ENCODE assay signal across 8 cellular contexts in the genomic region with DNA sequence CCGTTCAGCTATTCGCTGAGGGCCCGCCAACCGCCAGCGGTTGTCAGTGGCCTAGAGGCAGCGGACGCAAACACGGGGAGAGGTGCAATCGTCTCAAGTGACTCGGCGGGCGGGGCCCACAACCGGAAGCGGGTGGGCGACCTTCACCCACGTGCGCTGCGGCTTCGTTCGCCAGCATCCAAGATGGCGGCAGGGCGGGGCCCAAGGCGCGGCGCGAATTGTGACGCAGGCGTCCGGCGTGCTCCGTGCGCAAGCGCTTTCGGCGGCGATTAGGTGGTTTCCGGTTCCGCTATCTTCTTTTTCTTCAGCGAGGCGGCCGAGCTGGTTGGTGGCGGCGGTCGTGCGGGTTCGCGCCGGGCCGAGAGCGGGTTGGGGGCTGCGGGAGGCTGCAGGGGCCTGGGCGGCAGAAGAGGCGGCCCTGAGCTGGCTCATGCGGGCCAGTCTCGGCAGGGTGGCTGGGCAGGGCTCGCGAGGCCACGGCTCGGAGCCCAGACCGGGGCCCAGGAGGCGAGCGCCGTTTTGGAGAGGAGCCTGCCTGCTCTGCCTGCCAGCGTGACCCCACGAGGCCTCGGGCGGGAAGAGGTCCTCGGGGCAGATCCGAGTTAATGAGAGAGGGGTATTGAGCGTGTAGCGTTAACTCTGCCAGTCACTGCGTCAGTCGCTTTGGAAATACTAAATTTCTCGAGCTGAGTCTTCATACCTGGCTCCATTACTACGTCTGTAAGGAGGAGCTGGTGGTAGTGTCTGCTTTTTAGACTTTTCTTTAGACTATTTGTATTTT. TPM values are rescaled to one million over a fixed set of nuclear protein-coding genes. Genes with fewer than 3 reads are reported as not detected.
A peak's percentile ranks its signal among the peaks of the same experiment; 100 is the strongest.
DNase-seq lines count a peak whose midpoint lies in the region; TF ChIP-seq lines count a peak whose summit lies in the region.

TSS of gene UBA52 (plus strand) at position 294 of the 781 bp plus-strand sequence. CDS start 1,444 bp downstream, outside the sequence.

- DNase-seq in COLO668 (lab: John Stamatoyannopoulos, UW; ENCODE audit: unreplicated experiment) (peak; percentile 98), GM20000 (ENCODE audit: low spot score) (peak; percentile 95), HT1080 (ENCODE audit: low read depth) (peak; percentile 97), NOMO-1 treated with DMSO at 0.1 percent for 48 hours (lab: John Stamatoyannopoulos, UW; ENCODE audit: unreplicated experiment) (peak; percentile 94), mesenchymal stem cell (peak; percentile 97)
- peak; percentile 98 for DNase-seq in activated CD8-positive, alpha-beta memory T cell treated with anti-CD3 and anti-CD28 coated beads for 4 hours (ENCODE audit: low read depth in 2 of 2)
- DNase-seq in effector memory CD4-positive, alpha-beta T cell: peak; percentile 98
- peak; percentile 99 for DNase-seq in stimulated activated CD8-positive, alpha-beta memory T cell treated with anti-CD3 and anti-CD28 coated beads, Interleukin-12 subunit alpha, Interleukin-12 subunit beta, amount 100 ng/mL, for 4 hours (ENCODE audit: low read depth)

- peaks cover 17% of the 10 kb centered on the region for H3K4me1 ChIP-seq in effector memory CD4-positive, alpha-beta T cell (ENCODE audit: control insufficient read depth, insufficient read depth, low read length, poor library complexity, severe bottlenecking)
- peaks cover 11% of the 10 kb centered on the region for H3K4me1 ChIP-seq in mesenchymal stem cell (ENCODE audit: control insufficient read depth, insufficient read depth, low read depth, low read length)

- H3K23ac ChIP-seq in mesenchymal stem cell (ENCODE audit: low read length in 2 of 2): peak within 1 kb of the TSS in 1 of 2 experiments; percentile 85

- peak within 1 kb of the TSS; percentile 86 for H3K4me3 ChIP-seq in effector memory CD4-positive, alpha-beta T cell (ENCODE audit: insufficient read depth, low read depth, low read length, poor library complexity, severe bottlenecking)
- H3K4me3 ChIP-seq in mesenchymal stem cell (ENCODE audit: insufficient read depth in 1 of 2, low read depth in 1 of 2, low read length in 2 of 2): peak within 1 kb of the TSS; percentile 94 to 95

- under 1% methylated on average over 68 of the region's 75 CpGs for WGBS in mesenchymal stem cell

- H3K79me1 ChIP-seq in mesenchymal stem cell (replicated peaks; ENCODE audit: low read length, poor library complexity, severe bottlenecking): peaks cover 28% of the 10 kb centered on the region

- peak within 1 kb of the TSS; percentile 83 for H3K4me2 ChIP-seq in mesenchymal stem cell (ENCODE audit: low read length, poor library complexity, severe bottlenecking)

- H3K4ac ChIP-seq in mesenchymal stem cell (ENCODE audit: low read depth in 1 of 2, low read length in 2 of 2): peak within 1 kb of the TSS; percentile 29 to 98

- H2BK120ac ChIP-seq in mesenchymal stem cell (ENCODE audit: low read depth, low read length): no peak within 1 kb of the TSS

- peak within 1 kb of the TSS; percentile 73 for H4K8ac ChIP-seq in mesenchymal stem cell (ENCODE audit: low read length)

- no peak within 1 kb of the TSS for H2BK15ac ChIP-seq in mesenchymal stem cell (ENCODE audit: low read depth, poor library complexity, severe bottlenecking)

- no peak within 1 kb of the TSS for H2BK5ac ChIP-seq in mesenchymal stem cell (ENCODE audit: low read depth, low read length, poor library complexity, severe bottlenecking)

- H3K18ac ChIP-seq in mesenchymal stem cell (ENCODE audit: low read depth in 1 of 2, low read length in 2 of 2): peak within 1 kb of the TSS; percentile 50 to 99

- peak within 1 kb of the TSS; percentile 93 for H3K27ac ChIP-seq in effector memory CD4-positive, alpha-beta T cell (ENCODE audit: insufficient read depth, low read length, poor library complexity, severe bottlenecking)
- H3K27ac ChIP-seq in mesenchymal stem cell (ENCODE audit: low read length, poor library complexity, severe bottlenecking): peak within 1 kb of the TSS; percentile 66

- H2AK5ac ChIP-seq in mesenchymal stem cell (ENCODE audit: low read length, severe bottlenecking): peak within 1 kb of the TSS; percentile 83

- H3K27me3 ChIP-seq in effector memory CD4-positive, alpha-beta T cell (replicated peaks; ENCODE audit: control insufficient read depth, insufficient read depth, low read length, poor library complexity, severe bottlenecking): no peaks in the 10 kb centered on the region
- H3K27me3 ChIP-seq in mesenchymal stem cell (ENCODE audit: control insufficient read depth in 1 of 2, insufficient read depth in 1 of 2, low read length in 2 of 2): no peaks in the 10 kb centered on the region

- peak within 1 kb of the TSS; percentile 71 for H4K91ac ChIP-seq in mesenchymal stem cell (ENCODE audit: low read length)

- peak within 1 kb of the TSS in 1 of 2 experiments; percentile 98 for H3K14ac ChIP-seq in mesenchymal stem cell (ENCODE audit: low read length in 2 of 2)

- peak within 1 kb of the TSS; percentile 51 for H2AFZ ChIP-seq in mesenchymal stem cell (ENCODE audit: low read depth, low read length)

- H3K36me3 ChIP-seq in effector memory CD4-positive, alpha-beta T cell (ENCODE audit: control insufficient read depth, insufficient read depth, low read length): peaks cover 57% of the 10 kb centered on the region
- peaks cover 66 to 67% of the 10 kb centered on the region in 2 experiments for H3K36me3 ChIP-seq in mesenchymal stem cell (ENCODE audit: control insufficient read depth in 1 of 2, insufficient read depth in 2 of 2, low read depth in 1 of 2, low read length in 2 of 2)

- no peak for TF ChIP-seq CTCF in GM20000 (IDR thresholded peaks at IDR 0.05; ENCODE audit: extremely low read depth, missing control alignments)

- no peaks in the 10 kb centered on the region for H3K9me3 ChIP-seq in effector memory CD4-positive, alpha-beta T cell (ENCODE audit: control insufficient read depth, low read length)
- H3K9me3 ChIP-seq in mesenchymal stem cell (ENCODE audit: control insufficient read depth, low read length): no peaks in the 10 kb centered on the region

- peak within 1 kb of the TSS in 1 of 2 experiments; percentile 73 for H2BK12ac ChIP-seq in mesenchymal stem cell (ENCODE audit: low read length in 2 of 2)

- peak within 1 kb of the TSS; percentile 98 for H3K9ac ChIP-seq in mesenchymal stem cell (ENCODE audit: low read length)

RNA-seq across cellular contexts. Expression of gene UBA52, which starts in this region (rescaled TPM):
- total RNA-seq in HT1080 (2014; rRNA removed; shearing (Covaris generic)): 1,475 and 1,684 TPM in 2 replicates
- 1,368 and 1,574 TPM in 2 replicates for polyA plus RNA-seq in HT1080 (2015; cell fraction: cytosol; rRNA removed)
- polyA plus RNA-seq in HT1080 (2015; cell fraction: nucleus; rRNA removed): 561 and 611 TPM in 2 replicates
- 1,500 TPM for polyA plus RNA-seq in mesenchymal stem cell (2013, experiment 1 of 2)
- 1,505 TPM for polyA plus RNA-seq in mesenchymal stem cell (2013, experiment 2 of 2)

Comparison
In these comparisons a context has a peak if more than half of its experiments do, and no peak if none do; other contexts are left out.
1. Peak in every context shown above with its lines: DNase-seq, H3K4me3 ChIP-seq and H3K27ac ChIP-seq.